14 cellular contexts compared by ENCODE assay signal in the genomic region with DNA sequence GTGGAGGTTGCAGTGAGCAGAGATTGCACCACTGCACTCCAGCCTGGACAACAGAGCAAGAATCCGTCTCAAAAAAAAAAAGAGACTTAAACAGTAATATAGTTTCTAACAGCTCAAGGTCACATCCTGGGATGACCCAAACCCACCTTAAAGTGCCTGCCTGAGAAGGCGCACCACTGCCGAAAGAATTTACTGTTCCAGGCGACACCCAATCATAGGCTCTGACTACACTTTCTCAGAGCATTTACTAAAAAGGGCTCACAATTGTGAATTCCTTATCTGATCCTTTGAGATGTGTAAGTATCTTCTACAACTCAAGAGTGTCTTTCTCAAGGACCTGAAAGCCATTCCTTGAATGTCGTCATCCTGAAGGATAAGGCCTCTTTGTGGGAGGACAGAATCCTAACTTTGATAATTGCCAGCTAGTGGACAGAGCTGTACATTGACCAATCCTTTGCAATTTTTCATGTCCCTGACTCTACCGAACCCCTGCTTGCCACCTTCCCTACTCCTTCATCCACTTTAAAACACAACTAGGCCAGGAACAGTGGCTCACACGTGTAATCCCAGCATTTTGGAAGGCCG.
"Had no signal": no experiment of that assay in that cellular context is flagged by ENCODE, and none has a peak within 500 bp of the region (broad histone marks: within the 10 kb centered on the region; RNA-seq: fewer than 3 reads in every experiment).

No MANE protein-coding gene starts in this region.

- DNase-seq: activated effector memory CD4-positive, alpha-beta T cell treated with Interleukin-2 at 50 U/mL for 16 hours; endodermal cell; left lung; mammary epithelial cell; mucosa of descending colon; naive thymus-derived CD4-positive, alpha-beta T cell; psoas muscle; SJCRH30; stimulated activated naive CD8-positive, alpha-beta T cell treated with anti-CD3 and anti-CD28 coated beads, Interleukin-15, amount 100 ng/mL, for 72 hours; upper lobe of right lung had no signal

- H3K27ac ChIP-seq: ascending aorta, left lung, psoas muscle, SJCRH30, upper lobe of right lung had no signal

- H3K9me3 ChIP-seq: ascending aorta, left lung, mucosa of descending colon, psoas muscle, SJCRH30, upper lobe of right lung had no signal

- H3K36me3 ChIP-seq: ascending aorta, left lung, SJCRH30, upper lobe of right lung had no signal

- H3K27me3 Mint-ChIP-seq: naive thymus-derived CD4-positive, alpha-beta T cell; stimulated activated naive CD8-positive, alpha-beta T cell treated with anti-CD3 and anti-CD28 coated beads, Interleukin-15, amount 100 ng/mL, for 72 hours had no signal

- H3K27ac Mint-ChIP-seq: activated naive CD4-positive, alpha-beta T cell treated with anti-CD3 and anti-CD28 coated beads, Interleukin-2, amount 50 U/mL, for 72 hours; endodermal cell; stimulated activated naive CD8-positive, alpha-beta T cell treated with anti-CD3 and anti-CD28 coated beads, Interleukin-15, amount 100 ng/mL, for 72 hours; T-helper 2 cell treated with Interferon-gamma antibody and Interleukin-4, amounts not matched to agents 5 μg/mL and 100 μg/mL, for 36 hours had no signal

- H3K27me3 ChIP-seq: ascending aorta, left lung, SJCRH30, upper lobe of right lung had no signal

- H3K4me3 Mint-ChIP-seq: endodermal cell; stimulated activated naive CD8-positive, alpha-beta T cell treated with anti-CD3 and anti-CD28 coated beads, Interleukin-15, amount 100 ng/mL, for 72 hours; T-helper 2 cell treated with Interferon-gamma antibody and Interleukin-4, amounts not matched to agents 5 μg/mL and 100 μg/mL, for 36 hours had no signal

- H3K9me3 Mint-ChIP-seq: activated naive CD4-positive, alpha-beta T cell treated with anti-CD3 and anti-CD28 coated beads, Interleukin-2, amount 50 U/mL, for 72 hours; endodermal cell; naive thymus-derived CD4-positive, alpha-beta T cell; stimulated activated naive CD8-positive, alpha-beta T cell treated with anti-CD3 and anti-CD28 coated beads, Interleukin-15, amount 100 ng/mL, for 72 hours; T-helper 2 cell treated with Interferon-gamma antibody and Interleukin-4, amounts not matched to agents 5 μg/mL and 100 μg/mL, for 36 hours had no signal

- H3K4me3 ChIP-seq: ascending aorta, left lung, mucosa of descending colon, psoas muscle, SJCRH30, upper lobe of right lung had no signal

- ATAC-seq: activated naive CD4-positive, alpha-beta T cell treated with anti-CD3 and anti-CD28 coated beads, Interleukin-2, amount 50 U/mL, for 72 hours; left lung; mucosa of descending colon; naive thymus-derived CD4-positive, alpha-beta T cell; psoas muscle; sciatic nerve; stimulated activated naive CD8-positive, alpha-beta T cell treated with anti-CD3 and anti-CD28 coated beads, Interleukin-15, amount 100 ng/mL, for 72 hours; upper lobe of right lung had no signal
